Comparison of ENCODE assay signal across 3 cellular contexts in genomic region chr15:57385923-57386390, GRCh38.
TF ChIP-seq lines count a peak whose summit lies in the region.

No MANE protein-coding gene starts in this region.

TF ChIP-seq in liver, 16 proteins besides CTCF, POLR2A, EP300 and RAD21:
- TF ChIP-seq JUND (IDR thresholded peaks at IDR 0.05), result no peak
- no peak for TF ChIP-seq HNF4A (conservative IDR thresholded peaks at IDR 0.05)
- TF ChIP-seq SP1 (IDR thresholded peaks at IDR 0.05), result no peak
- TF ChIP-seq FOXA2 (IDR thresholded peaks at IDR 0.05), result no peak
- no peak for TF ChIP-seq TAF1 (conservative IDR thresholded peaks at IDR 0.05)
- no peak for TF ChIP-seq YY1 (IDR thresholded peaks at IDR 0.05)
- no peak for TF ChIP-seq FOXA1 (IDR thresholded peaks at IDR 0.05)
- no peak for TF ChIP-seq REST (IDR thresholded peaks at IDR 0.05)
- no peak for TF ChIP-seq GABPA (IDR thresholded peaks at IDR 0.05 in 1 of 2, conservative IDR thresholded peaks at IDR 0.05 in 1 of 2)
- TF ChIP-seq RXRA (IDR thresholded peaks at IDR 0.05), result no peak
- TF ChIP-seq MAX (IDR thresholded peaks at IDR 0.05), result no peak
- TF ChIP-seq ATF3 (IDR thresholded peaks at IDR 0.05), result no peak
- no peak for TF ChIP-seq NR2F2 (IDR thresholded peaks at IDR 0.05)
- no peak for TF ChIP-seq HNF4G (IDR thresholded peaks at IDR 0.05)
- TF ChIP-seq ZBTB33 (IDR thresholded peaks at IDR 0.05), result no peak

TF ChIP-seq in HepG2, 621 proteins besides CTCF, POLR2A, EP300 and RAD21:
- TF ChIP-seq ZSCAN12 (CRISPR knock-in tag; IDR thresholded peaks at IDR 0.05) (no peak), ZNF841 (CRISPR knock-in tag; IDR thresholded peaks at IDR 0.05; ENCODE audit: borderline replicate concordance) (no peak), HNRNPK (IDR thresholded peaks at IDR 0.05; ENCODE audit: low read depth, low read length, poor library complexity, severe bottlenecking) (no peak), DBP (CRISPR knock-in tag; IDR thresholded peaks at IDR 0.05; ENCODE audit: not compliant biosample characterization) (no peak), ZNF704 (CRISPR knock-in tag; IDR thresholded peaks at IDR 0.05; ENCODE audit: borderline replicate concordance) (no peak), MAFG (CRISPR knock-in tag; IDR thresholded peaks at IDR 0.05) (no peak), GLMP (CRISPR knock-in tag; IDR thresholded peaks at IDR 0.05; ENCODE audit: borderline replicate concordance) (no peak), AGO2 (optimal IDR thresholded peaks at IDR 0.05; ENCODE audit: low read depth, low read length) (no peak), ZSCAN20 (CRISPR knock-in tag; IDR thresholded peaks at IDR 0.05; ENCODE audit: borderline replicate concordance) (no peak), AHDC1 (CRISPR knock-in tag; IDR thresholded peaks at IDR 0.05; ENCODE audit: borderline replicate concordance) (no peak), SMAD9 (CRISPR knock-in tag; IDR thresholded peaks at IDR 0.05) (no peak), CSRNP2 (CRISPR knock-in tag; conservative IDR thresholded peaks at IDR 0.05; ENCODE audit: low read depth) (no peak)

TF ChIP-seq in H1, 55 proteins besides CTCF, POLR2A, EP300 and RAD21 (continues in another document):
- TF ChIP-seq BRCA1 (IDR thresholded peaks at IDR 0.05; ENCODE audit: low read depth, low read length) (no peak), RFX5 (IDR thresholded peaks at IDR 0.05; ENCODE audit: borderline replicate concordance, low read depth, low read length) (no peak), HDAC6 (IDR thresholded peaks at IDR 0.05; ENCODE audit: low read depth, low read length) (no peak), ATF3 (IDR thresholded peaks at IDR 0.05; ENCODE audit: insufficient read depth, low read depth, low read length) (no peak), KDM5A (IDR thresholded peaks at IDR 0.05; ENCODE audit: low read length) (no peak), POU5F1 (IDR thresholded peaks at IDR 0.05; ENCODE audit: low read depth, low read length) (peak; percentile 46; the same call in 1 of the 2 replicates), ASH2L (IDR thresholded peaks at IDR 0.05; ENCODE audit: low read length) (no peak), SIRT6 (IDR thresholded peaks at IDR 0.05; ENCODE audit: low read length) (no peak), BACH1 (IDR thresholded peaks at IDR 0.05; ENCODE audit: low read length) (peak; percentile 72), NRF1 (IDR thresholded peaks at IDR 0.05; ENCODE audit: low read depth, low read length) (no peak), CEBPB (IDR thresholded peaks at IDR 0.05; ENCODE audit: low read depth, low read length) (no peak), CHD7 (IDR thresholded peaks at IDR 0.05; ENCODE audit: insufficient replicate concordance, low read length) (no peak), RBBP5 (IDR thresholded peaks at IDR 0.05; ENCODE audit: borderline replicate concordance, low read depth, low read length) (0 out of 2 replicates have a peak, but pooled peaks have one; percentile 41), EGR1 (IDR thresholded peaks at IDR 0.05; ENCODE audit: borderline replicate concordance, low read depth, low read length) (no peak), KDM1A (IDR thresholded peaks at IDR 0.05; ENCODE audit: borderline replicate concordance, low read length) (peak; percentile 50; the same call in 1 of the 2 replicates), JUND (IDR thresholded peaks at IDR 0.05; ENCODE audit: low read length) (no peak), SIX5 (IDR thresholded peaks at IDR 0.05; ENCODE audit: low read depth, low read length) (no peak), SUZ12 (IDR thresholded peaks at IDR 0.05; ENCODE audit: low read length) (no peak), RNF2 (IDR thresholded peaks at IDR 0.05; ENCODE audit: borderline replicate concordance, low read depth, low read length, missing control alignments, poor library complexity, severe bottlenecking) (no peak), CBX5 (IDR thresholded peaks at IDR 0.05; ENCODE audit: low read depth, low read length) (no peak), MAFK (IDR thresholded peaks at IDR 0.05; ENCODE audit: low read depth, low read length) (no peak), TEAD4 (IDR thresholded peaks at IDR 0.05; ENCODE audit: low read depth, low read length) (no peak), POLR2AphosphoS5 (IDR thresholded peaks at IDR 0.05; ENCODE audit: low read depth, low read length) (peak; percentile 89), CREB1 (IDR thresholded peaks at IDR 0.05) (no peak), CHD1 (IDR thresholded peaks at IDR 0.05; ENCODE audit: low read depth, low read length) (no peak), EZH2 (IDR thresholded peaks at IDR 0.05; ENCODE audit: low read depth, low read length, severe bottlenecking) (no peak), FOSL1 (IDR thresholded peaks at IDR 0.05; ENCODE audit: insufficient read depth, low read depth, low read length) (no peak), SP2 (IDR thresholded peaks at IDR 0.05; ENCODE audit: low read length) (no peak), TCF12 (IDR thresholded peaks at IDR 0.05; ENCODE audit: low read depth, low read length) (0 out of 2 replicates have a peak, but pooled peaks have one; percentile 17), BCL11A (IDR thresholded peaks at IDR 0.05; ENCODE audit: low read depth in 2 of 2, low read length in 2 of 2) (peak in 1 of 2 experiments; percentile 6), SIN3A (conservative IDR thresholded peaks at IDR 0.05 in 1 of 2, IDR thresholded peaks at IDR 0.05 in 1 of 2; ENCODE audit: low read depth in 1 of 2, low read length in 2 of 2) (no peak), CTBP2 (IDR thresholded peaks at IDR 0.05; ENCODE audit: borderline replicate concordance, insufficient read depth, insufficient read length, low read length) (no peak), TAF1 (IDR thresholded peaks at IDR 0.05; ENCODE audit: low read depth, low read length) (peak; percentile 70), KDM4A (IDR thresholded peaks at IDR 0.05; ENCODE audit: low read depth, low read length, severe bottlenecking) (no peak), PHF8 (conservative IDR thresholded peaks at IDR 0.05; ENCODE audit: low read depth, low read length) (no peak), HDAC2 (IDR thresholded peaks at IDR 0.05; ENCODE audit: borderline replicate concordance in 1 of 2, low read depth in 2 of 2, low read length in 2 of 2) (peak; percentile 61 to 88; a peak in 3 of 4 replicates), CHD2 (IDR thresholded peaks at IDR 0.05; ENCODE audit: low read length) (no peak), E2F6 (IDR thresholded peaks at IDR 0.05) (no peak), MAX (IDR thresholded peaks at IDR 0.05) (peak; percentile 32; the same call in 1 of the 2 replicates), SAP30 (IDR thresholded peaks at IDR 0.05; ENCODE audit: insufficient read depth, insufficient replicate concordance, low read length) (no peak), RXRA (IDR thresholded peaks at IDR 0.05; ENCODE audit: insufficient read depth, low read depth, low read length) (no peak), CBX8 (IDR thresholded peaks at IDR 0.05; ENCODE audit: borderline replicate concordance, low read depth, low read length) (no peak), TAF7 (optimal IDR thresholded peaks at IDR 0.05; ENCODE audit: borderline replicate concordance, low read depth, low read length) (peak; percentile 40), YY1 (IDR thresholded peaks at IDR 0.05; ENCODE audit: low read depth, low read length) (no peak), NANOG (IDR thresholded peaks at IDR 0.05; ENCODE audit: insufficient read depth, low read depth, low read length, poor library complexity, severe bottlenecking) (peak; percentile 21), ZNF274 (IDR thresholded peaks at IDR 0.05; ENCODE audit: borderline replicate concordance, extremely low read depth, low read length) (no peak), USF2 (IDR thresholded peaks at IDR 0.05; ENCODE audit: low read length) (no peak), GTF2F1 (IDR thresholded peaks at IDR 0.05; ENCODE audit: borderline replicate concordance, low read depth, low read length) (no peak), JUN (IDR thresholded peaks at IDR 0.05; ENCODE audit: low read depth, low read length) (no peak), SP1 (IDR thresholded peaks at IDR 0.05; ENCODE audit: low read depth, low read length) (peak; percentile 75; the same call in 1 of the 2 replicates), SP4 (IDR thresholded peaks at IDR 0.05; ENCODE audit: low read length) (no peak), SRF (IDR thresholded peaks at IDR 0.05; ENCODE audit: low read depth, low read length) (no peak), TBP (IDR thresholded peaks at IDR 0.05; ENCODE audit: low read depth, low read length) (peak; percentile 63; the same call in 1 of the 2 replicates), GABPA (IDR thresholded peaks at IDR 0.05; ENCODE audit: borderline replicate concordance, insufficient read depth, low read length) (no peak)
